9 cellular contexts compared by ENCODE assay signal in genomic region chr20:51457281-51457932, GRCh38.
DNase-seq lines count a peak whose midpoint lies in the region; TF ChIP-seq lines count a peak whose summit lies in the region.
"Had no signal": no experiment of that assay in that cellular context is flagged by ENCODE, and none has a peak within 500 bp of the region (broad histone marks: within the 10 kb centered on the region; RNA-seq: fewer than 3 reads in every experiment).

No MANE protein-coding gene starts in this region.

- H3K9me3 ChIP-seq in transverse colon: no peaks in the 10 kb centered on the region
- H3K9me3 ChIP-seq: Caco-2 had no signal

- TF ChIP-seq EP300 in transverse colon (IDR thresholded peaks at IDR 0.05; ENCODE audit: low read depth): no peak

- intact Hi-C loops in transverse colon (cut with DNase I; ENCODE audit: low total_unique reads): no loop called here

- H3K27ac ChIP-seq in transverse colon: peak overlapping the region; percentile 62 to 81 (median 77)

- H3K4me3 ChIP-seq in kidney epithelial cell (ENCODE audit: low read depth, low read length) (no peak overlapping the region), transverse colon (no peak overlapping the region)

- 51 to 54% methylated on average over 2 to 11 of the region's 11 CpGs for WGBS in transverse colon (ENCODE audit: low coverage in 1 of 2), 2 donors

- in situ Hi-C loops in transverse colon (cut with MboI; ENCODE audit: low pct_ligation_motif_present in 1 of 4, low pct_unique_long_range_greater_than_20kb in 1 of 4, low sequenced_read_pairs in 3 of 4): no loop called here

- TF ChIP-seq POLR2A in transverse colon (IDR thresholded peaks at IDR 0.05): no peak

- H3K27me3 ChIP-seq in kidney epithelial cell (ENCODE audit: control insufficient read depth, insufficient read depth, low read length) (no peaks in the 10 kb centered on the region), transverse colon (no peaks in the 10 kb centered on the region)

- TF ChIP-seq CTCF in kidney epithelial cell (IDR thresholded peaks at IDR 0.05; ENCODE audit: insufficient read depth, low read length, poor library complexity, severe bottlenecking) (no peak), transverse colon (IDR thresholded peaks at IDR 0.05) (no peak)

- peak; percentile 15 for DNase-seq in activated CD4-positive, alpha-beta T cell treated with anti-CD3 and anti-CD28 coated beads, Interleukin-2, amount 50 U/mL, for 1 hour
- DNase-seq in activated CD4-positive, alpha-beta T cell treated with anti-CD3 and anti-CD28 coated beads, Interleukin-2, amount 50 U/mL, for 4 hours: no peak
- DNase-seq in amniotic stem cell (lab: John Stamatoyannopoulos, UW) (peak; percentile 27), kidney epithelial cell (ENCODE audit: low read depth) (peak; percentile 88), transverse colon (no peak), NCI-H187 treated with DMSO at 0.1 percent for 48 hours (lab: John Stamatoyannopoulos, UW) (no peak), SHP77 treated with DMSO at 0.1 percent for 48 hours (lab: John Stamatoyannopoulos, UW) (no peak)
- no peak for DNase-seq in activated naive CD4-positive, alpha-beta T cell treated with anti-CD3 and anti-CD28 coated beads, Interleukin-2, amount 50 U/mL, for 16 hours

- no peaks in the 10 kb centered on the region for H3K36me3 ChIP-seq in kidney epithelial cell (ENCODE audit: control insufficient read depth, insufficient read depth, low read length)
- H3K36me3 ChIP-seq in transverse colon: no peaks in the 10 kb centered on the region

- peaks cover 3 to 21% (median 20%) of the 10 kb centered on the region in 4 donors for H3K4me1 ChIP-seq in transverse colon
- H3K4me1 ChIP-seq: Caco-2 had no signal

Comparison
In these comparisons a context has a peak if more than half of its experiments do, and no peak if none do; other contexts are left out.
1. DNase-seq: peak in activated CD4-positive, alpha-beta T cell treated with anti-CD3 and anti-CD28 coated beads, Interleukin-2, amount 50 U/mL, for 1 hour (single experiment), amniotic stem cell (single experiment) and kidney epithelial cell (single experiment); none in activated CD4-positive, alpha-beta T cell treated with anti-CD3 and anti-CD28 coated beads, Interleukin-2, amount 50 U/mL, for 4 hours (0 of 2), transverse colon (single experiment), NCI-H187 treated with DMSO at 0.1 percent for 48 hours (single experiment), SHP77 treated with DMSO at 0.1 percent for 48 hours (single experiment) and activated naive CD4-positive, alpha-beta T cell treated with anti-CD3 and anti-CD28 coated beads, Interleukin-2, amount 50 U/mL, for 16 hours (single experiment).